Comparison of ENCODE assay signal across 2 cellular contexts in genomic region chr16:18997001-18997400, GRCh38. TPM values are rescaled to one million over a fixed set of nuclear protein-coding genes. Genes with fewer than 3 reads are reported as not detected.
"Had no signal": no experiment of that assay in that cellular context is flagged by ENCODE, and none has a peak within 500 bp of the region (broad histone marks: within the 10 kb centered on the region; RNA-seq: fewer than 3 reads in every experiment).

No MANE protein-coding gene starts in this region.

RNA-seq across cellular contexts. Expression of gene TMC7, which starts 13.3 kb away (rescaled TPM):
- polyA plus RNA-seq: immature natural killer cell; naive thymus-derived CD4-positive, alpha-beta T cell had no signal
